In the genomic region with DNA sequence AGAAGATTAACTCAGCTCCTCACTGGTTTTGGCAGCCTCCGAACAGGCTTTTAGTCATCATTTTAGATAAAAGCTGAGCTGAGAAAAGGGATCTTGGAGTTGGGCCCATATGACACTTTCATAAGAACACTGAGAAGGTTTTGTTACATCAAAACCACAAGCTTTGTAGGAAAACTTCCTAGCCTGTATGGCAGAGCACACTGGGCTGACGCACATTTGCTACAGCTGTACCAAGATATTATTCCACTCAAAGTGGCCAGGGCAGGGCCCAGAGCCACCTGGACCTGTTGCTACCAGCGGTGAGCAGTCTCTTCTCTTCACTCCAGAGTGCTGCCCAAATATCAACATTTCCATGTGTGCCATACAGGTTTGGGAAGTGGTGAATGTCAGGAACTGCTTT, we compare ENCODE assay signal across 10 cellular contexts.
DNase-seq lines count a peak whose midpoint lies in the region; ATAC-seq, FAIRE-seq and TF ChIP-seq lines count a peak whose summit lies in the region.
"Had no signal": no experiment of that assay in that cellular context is flagged by ENCODE, and none has a peak within 500 bp of the region (broad histone marks: within the 10 kb centered on the region; RNA-seq: fewer than 3 reads in every experiment).

No MANE protein-coding gene starts in this region.

- H3K36me3 Mint-ChIP-seq in astrocyte (ENCODE audit: low read depth, unreplicated experiment): no peaks in the 10 kb centered on the region

- H3K27me3 ChIP-seq in HCT116 (ENCODE audit: insufficient read depth, low read length): no peaks in the 10 kb centered on the region
- H3K27me3 ChIP-seq in astrocyte (ENCODE audit: insufficient read depth, low read length): no peaks in the 10 kb centered on the region
- H3K27me3 ChIP-seq in right cardiac atrium (ENCODE audit: control insufficient read depth, insufficient read depth): no peaks in the 10 kb centered on the region
- H3K27me3 ChIP-seq in HAP-1 (ENCODE audit: low read depth): no peaks in the 10 kb centered on the region

- H3K4me3 Mint-ChIP-seq in astrocyte (ENCODE audit: unreplicated experiment): no peak overlapping the region
- H3K4me3 Mint-ChIP-seq: dendritic cell treated with granulocyte-macrophage colony-stimulating factor and Interleukin-4, amounts not matched to agents 40 ng/mL and 50 ng/mL, for 4 days had no signal

- no peak overlapping the region for H2AFZ ChIP-seq in HCT116 (ENCODE audit: low read depth, low read length, poor library complexity, severe bottlenecking)
- H2AFZ ChIP-seq in astrocyte (ENCODE audit: low read depth, low read length): no peak overlapping the region

- H3K9me3 ChIP-seq in HCT116 (ENCODE audit: control insufficient read depth in 1 of 2, insufficient read depth in 1 of 2, low read depth in 1 of 2, low read length in 2 of 2) (no peaks in the 10 kb centered on the region), astrocyte (ENCODE audit: insufficient read depth, low read depth, low read length) (no peaks in the 10 kb centered on the region), right cardiac atrium (ENCODE audit: control insufficient read depth, low read length) (no peaks in the 10 kb centered on the region), HAP-1 (no peaks in the 10 kb centered on the region)

- no peak for TF ChIP-seq RAD21 in HCT116 (IDR thresholded peaks at IDR 0.05; ENCODE audit: low read depth)

- POLR2A ChIA-PET in HCT116 (lab: Charles Lee): no interaction called here

- peak overlapping the region; percentile 29 for H3K27ac Mint-ChIP-seq in astrocyte (ENCODE audit: unreplicated experiment)
- H3K27ac Mint-ChIP-seq: dendritic cell treated with granulocyte-macrophage colony-stimulating factor and Interleukin-4, amounts not matched to agents 40 ng/mL and 50 ng/mL, for 4 days had no signal

- H3K4me1 Mint-ChIP-seq in astrocyte (ENCODE audit: low read depth, unreplicated experiment): peaks cover 32% of the 10 kb centered on the region

- no peaks in the 10 kb centered on the region for H3K9me2 ChIP-seq in HCT116 (ENCODE audit: insufficient read depth)

- RAD21 ChIA-PET in HCT116 (lab: Charles Lee; ENCODE audit: low non-redundant PET in 1 of 2, low total read pairs in 2 of 2, uncharacterized antibody in 2 of 2, unreplicated experiment in 2 of 2): no interaction called here

- no peak for TF ChIP-seq CTCF in HCT116 (IDR thresholded peaks at IDR 0.05 in 2 of 3, conservative IDR thresholded peaks at IDR 0.05 in 1 of 3; ENCODE audit: borderline replicate concordance in 1 of 3, insufficient read depth in 1 of 3, low read depth in 2 of 3, low read length in 2 of 3)
- no peak for TF ChIP-seq CTCF in astrocyte (IDR thresholded peaks at IDR 0.05; ENCODE audit: insufficient read depth, low read depth, low read length)

- no peaks in the 10 kb centered on the region for H3K27me3 Mint-ChIP-seq in astrocyte (ENCODE audit: low read depth, unreplicated experiment)
- H3K27me3 Mint-ChIP-seq: dendritic cell treated with granulocyte-macrophage colony-stimulating factor and Interleukin-4, amounts not matched to agents 40 ng/mL and 50 ng/mL, for 4 days had no signal

- H3K4me1 ChIP-seq in HCT116 (ENCODE audit: control insufficient read depth in 1 of 2, insufficient read depth in 2 of 2, low read length in 2 of 2) (peaks cover 29 to 45% of the 10 kb centered on the region in 2 experiments), astrocyte (ENCODE audit: insufficient read depth, low read length) (peaks cover 27% of the 10 kb centered on the region), right cardiac atrium (ENCODE audit: control insufficient read depth, insufficient read depth, low read length) (peaks cover 3% of the 10 kb centered on the region), HAP-1 (peaks cover 2% of the 10 kb centered on the region; the same call in 1 of the 2 replicates)

- peak; percentile 83 for ATAC-seq in HCT116
- peak; percentile 79 to 85 for ATAC-seq in right cardiac atrium

- DNase-seq in HCT116 (ENCODE audit: low read depth, low spot score) (no peak), astrocyte (ENCODE audit: low read depth) (peak; percentile 99), right cardiac atrium (peak; percentile 58 to 78 (median 59)), substantia nigra (lab: John Stamatoyannopoulos, UW) (peak in 1 of 49 donors; percentile 35), cerebellum (ENCODE audit: low spot score) (no peak), NCI-H2107 treated with DMSO at 0.1 percent for 48 hours (lab: John Stamatoyannopoulos, UW; ENCODE audit: unreplicated experiment) (no peak), HAP-1 (ENCODE audit: low spot score in 2 of 2) (no peak), NCI-H526 treated with DMSO at 0.1 percent for 48 hours (lab: John Stamatoyannopoulos, UW) (no peak)
- DNase-seq: NCI-H2171 treated with DMSO at 0.1 percent for 48 hours had no signal

- H3K9ac ChIP-seq in HCT116 (ENCODE audit: low read length): peak overlapping the region; percentile 28
- peak overlapping the region; percentile 83 for H3K9ac ChIP-seq in astrocyte (ENCODE audit: low read length)

- H3K79me2 ChIP-seq in HCT116 (ENCODE audit: insufficient read depth, low read length) (no peaks in the 10 kb centered on the region), astrocyte (ENCODE audit: insufficient read depth, low read length) (no peaks in the 10 kb centered on the region)

- in situ Hi-C loops in HAP-1 (cut with MboI; ENCODE audit: low sequenced_read_pairs): no loop called here

- BruUV-seq in HCT116 (replicated peaks; lab: Mats Ljungman, UMichigan): no TSS peak

- H3K27ac ChIP-seq in HCT116 (ENCODE audit: low read depth, low read length) (peak overlapping the region; percentile 86), astrocyte (ENCODE audit: low read depth, low read length) (peak overlapping the region; percentile 97), right cardiac atrium (ENCODE audit: low read length) (no peak overlapping the region), substantia nigra (ENCODE audit: low read depth, low read length, poor library complexity, severe bottlenecking) (peak overlapping the region; percentile 63)

- H4K20me1 ChIP-seq in HCT116 (ENCODE audit: insufficient read depth): no peaks in the 10 kb centered on the region
- no peaks in the 10 kb centered on the region for H4K20me1 ChIP-seq in astrocyte (ENCODE audit: insufficient read depth, low read length)

- TF ChIP-seq POLR2A in HCT116 (IDR thresholded peaks at IDR 0.05; ENCODE audit: borderline replicate concordance, extremely low read depth, insufficient read depth, insufficient read length): no peak

- H3K4me2 ChIP-seq in HCT116 (ENCODE audit: low read length) (peak overlapping the region; percentile 73), astrocyte (ENCODE audit: low read length) (peak overlapping the region; percentile 77)

- FAIRE-seq in astrocyte (lab: Jason Lieb, UNC): peak; percentile 93

- CTCF ChIA-PET in HCT116 (lab: Charles Lee): interaction anchor here (1.0 to 1.2 kb wide), 2 partner anchors 9 to 10 kb away, joined by 3 to 5 read pairs; no protein-coding TSS in a partner anchor

- intact Hi-C loops in HCT116 (cut with micrococcal nuclease) (no loop called here), right cardiac atrium (cut with DNase I) (no loop called here)

- H3K4me3 ChIP-seq in HCT116 (replicated peaks in 1 of 2; ENCODE audit: low read depth in 1 of 2, low read length in 2 of 2) (peak overlapping the region in 1 of 2 experiments; percentile 23; a peak in 2 of 4 replicates), astrocyte (ENCODE audit: insufficient read depth, low read depth, low read length) (peak overlapping the region; percentile 18), right cardiac atrium (ENCODE audit: low read length) (no peak overlapping the region), HAP-1 (no peak overlapping the region)

- H3K36me3 ChIP-seq in HCT116 (ENCODE audit: control insufficient read depth in 1 of 2, insufficient read depth in 2 of 2, low read length in 2 of 2): no peaks in the 10 kb centered on the region
- H3K36me3 ChIP-seq in astrocyte (ENCODE audit: insufficient read depth, low read length): no peaks in the 10 kb centered on the region
- H3K36me3 ChIP-seq in HAP-1 (replicated peaks): no peaks in the 10 kb centered on the region

- H3K9me3 Mint-ChIP-seq in astrocyte (ENCODE audit: unreplicated experiment): peaks cover 2% of the 10 kb centered on the region
- H3K9me3 Mint-ChIP-seq: dendritic cell treated with granulocyte-macrophage colony-stimulating factor and Interleukin-4, amounts not matched to agents 40 ng/mL and 50 ng/mL, for 4 days had no signal

- WGBS in right cardiac atrium: 59% methylated on average over 3 of the region's 3 CpGs

TF ChIP-seq in HCT116, 20 proteins besides CTCF, POLR2A, EP300 and RAD21:
- TF ChIP-seq TCF7L2 (IDR thresholded peaks at IDR 0.05; ENCODE audit: borderline replicate concordance, extremely low read depth, insufficient read depth, insufficient read length): no peak
- TF ChIP-seq, protein P1, sequence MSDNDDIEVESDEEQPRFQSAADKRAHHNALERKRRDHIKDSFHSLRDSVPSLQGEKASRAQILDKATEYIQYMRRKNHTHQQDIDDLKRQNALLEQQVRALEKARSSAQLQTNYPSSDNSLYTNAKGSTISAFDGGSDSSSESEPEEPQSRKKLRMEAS (IDR thresholded peaks at IDR 0.05): peak; percentile 31; the same call in 1 of the 2 replicates
TF ChIP-seq in HCT116: peak in this region for 1.

Comparison
In these comparisons a context has a peak if more than half of its experiments do, and no peak if none do; other contexts are left out.
1. DNase-seq: peak in astrocyte (single experiment) and right cardiac atrium (3 of 3); none in HCT116 (single experiment), cerebellum (single experiment), NCI-H2107 treated with DMSO at 0.1 percent for 48 hours (single experiment), HAP-1 (0 of 2) and NCI-H526 treated with DMSO at 0.1 percent for 48 hours (single experiment).